Comparison of ENCODE assay signal across 1 cellular context in genomic region chr1:228697209-228698016, GRCh38.
A peak's percentile ranks its signal among the peaks of the same experiment; 100 is the strongest.
TF ChIP-seq lines count a peak whose summit lies in the region.

No MANE protein-coding gene starts in this region.

TF ChIP-seq in HEK293, 187 proteins besides CTCF, POLR2A, EP300 and RAD21 (continued from another document):
- TF ChIP-seq KLF10 (tag by site-specific recombination; IDR thresholded peaks at IDR 0.05): peak; percentile 40; the same call in 1 of the 2 replicates
- peak; percentile 75; the same call in 1 of the 2 replicates for TF ChIP-seq ZSCAN30 (tag by site-specific recombination; IDR thresholded peaks at IDR 0.05)
- no peak for TF ChIP-seq ZSCAN16 (tag by site-specific recombination; IDR thresholded peaks at IDR 0.05)
- TF ChIP-seq ZBTB44 (tag by site-specific recombination; IDR thresholded peaks at IDR 0.05): peak; percentile 82
- 0 out of 2 replicates have a peak, but pooled peaks have one; percentile 16 for TF ChIP-seq ZNF335 (tag by site-specific recombination; conservative IDR thresholded peaks at IDR 0.05)
